In genomic region chr7:150417863-150418262, GRCh38 we compare ENCODE assay signal across 25 cellular contexts. TPM values are rescaled to one million over a fixed set of nuclear protein-coding genes. Genes with fewer than 3 reads are reported as not detected.
A peak's percentile ranks its signal among the peaks of the same experiment; 100 is the strongest.
DNase-seq lines count a peak whose midpoint lies in the region; ATAC-seq, FAIRE-seq and TF ChIP-seq lines count a peak whose summit lies in the region.
"Had no signal": no experiment of that assay in that cellular context is flagged by ENCODE, and none has a peak within 500 bp of the region (broad histone marks: within the 10 kb centered on the region; RNA-seq: fewer than 3 reads in every experiment).

No MANE protein-coding gene starts in this region.

- peaks cover 5% of the 10 kb centered on the region for H3K4me1 Mint-ChIP-seq in progenitor cell of endocrine pancreas (ENCODE audit: low read depth)
- peaks cover 5 to 8% (median 7%) of the 10 kb centered on the region in 4 donors for H3K4me1 Mint-ChIP-seq in CD4-positive, alpha-beta memory T cell

- TF ChIP-seq CTCF in KMS-11 (conservative IDR thresholded peaks at IDR 0.05; ENCODE audit: low read depth, low read length) (0 out of 2 replicates have a peak, but pooled peaks have one; percentile 11), K562 (IDR thresholded peaks at IDR 0.05 in 2 of 3, conservative IDR thresholded peaks at IDR 0.05 in 1 of 3; ENCODE audit: insufficient read depth in 2 of 3, low read depth in 1 of 3, low read length in 3 of 3) (peak; percentile 54 to 66 (median 65)), progenitor cell of endocrine pancreas (IDR thresholded peaks at IDR 0.05; ENCODE audit: unreplicated experiment) (peak; percentile 23), tibial nerve (IDR thresholded peaks at IDR 0.05) (no peak)

- H3K9me1 ChIP-seq in K562 (ENCODE audit: control insufficient read depth, insufficient read depth, low read length): no peaks in the 10 kb centered on the region

- no peak overlapping the region for H3K27ac Mint-ChIP-seq in progenitor cell of endocrine pancreas
- peak overlapping the region in 1 of 7 donors; percentile 75 for H3K27ac Mint-ChIP-seq in CD4-positive, alpha-beta memory T cell
- H3K27ac Mint-ChIP-seq: activated CD4-positive, alpha-beta memory T cell treated with anti-CD3 and anti-CD28 coated beads for 36 hours; activated T-helper 2 cell treated with anti-CD3 and anti-CD28 coated beads, Interferon-gamma antibody, Interleukin-2, Interleukin-4, amounts not matched to agents 10 μg/mL and 5 μg/mL and 100 μg/mL, durations not matched to agents 14 hours and 24 hours and 36 hours; CD4-positive, CD25-positive, alpha-beta regulatory T cell; type B pancreatic cell had no signal

- peak; percentile 9 for DNase-seq in activated CD4-positive, CD25-positive, alpha-beta regulatory T cell treated with anti-CD3 and anti-CD28 coated beads, Interleukin-2, amount 50 U/mL, for 72 hours
- DNase-seq in activated CD4-positive, CD25-positive, alpha-beta regulatory T cell (lab: John Stamatoyannopoulos, UW): no peak
- peak; percentile 38 to 56 (median 48) for DNase-seq in K562 (ENCODE audit: extremely low read depth in 1 of 4, low spot score in 3 of 4)
- DNase-seq in progenitor cell of endocrine pancreas (ENCODE audit: low spot score, unreplicated experiment): no peak
- DNase-seq in CD4-positive, alpha-beta memory T cell: no peak
- no peak for DNase-seq in tibial nerve (ENCODE audit: low spot score in 2 of 2)
- DNase-seq in erythroblast (lab: John Stamatoyannopoulos, UW): no peak
- DNase-seq: activated CD4-positive, alpha-beta memory T cell treated with anti-CD3 and anti-CD28 coated beads for 36 hours; amniotic stem cell; CD4-positive, CD25-positive, alpha-beta regulatory T cell; cerebellar nuclear complex; DMS79 treated with DMSO at 0.1 percent for 48 hours; GOT3; naive B cell; NCI-H1694 treated with DMSO at 0.1 percent for 48 hours; NCI-H345; pancreas; small intestine had no signal

- POLR2A ChIA-PET in K562 (lab: Yijun Ruan, JAX): interaction anchor here (0.7 to 1.5 kb wide), 6 partner anchors 9 to 105 kb away, joined by 3 to 5 read pairs (median 5); no protein-coding TSS in a partner anchor
- POLR2A ChIA-PET in CD4-positive, alpha-beta memory T cell (lab: Charles Lee; ENCODE audit: partially characterized antibody): interaction anchor here (2.0 kb wide), 1 partner anchor 11 kb away, joined by 4 read pairs; no protein-coding TSS in a partner anchor

- H3K36me3 ChIP-seq in KMS-11 (ENCODE audit: insufficient read depth) (no peaks in the 10 kb centered on the region), K562 (ENCODE audit: control insufficient read depth, insufficient read depth, low read length) (no peaks in the 10 kb centered on the region), tibial nerve (peaks cover 0 to 1% (median 0%) of the 10 kb centered on the region in 3 donors)
- no peaks in the 10 kb centered on the region for H3K36me3 ChIP-seq in CD4-positive, alpha-beta memory T cell (ENCODE audit: insufficient read depth, low read length)
- H3K36me3 ChIP-seq: pancreas had no signal

- peak; percentile 79 for FAIRE-seq in K562 (lab: Jason Lieb, UNC)
- FAIRE-seq: pancreas, small intestine had no signal

- H3K27me3 Mint-ChIP-seq in progenitor cell of endocrine pancreas: peaks cover 23% of the 10 kb centered on the region
- no peaks in the 10 kb centered on the region for H3K27me3 Mint-ChIP-seq in CD4-positive, alpha-beta memory T cell
- H3K27me3 Mint-ChIP-seq: activated CD4-positive, alpha-beta memory T cell treated with anti-CD3 and anti-CD28 coated beads for 36 hours had no signal

- H3K27me3 ChIP-seq in KMS-11 (ENCODE audit: insufficient read depth, low read depth) (no peaks in the 10 kb centered on the region), K562 (ENCODE audit: control insufficient read depth in 2 of 2, insufficient read depth in 2 of 2, low read length in 2 of 2) (no peaks in the 10 kb centered on the region), tibial nerve (no peaks in the 10 kb centered on the region)
- H3K27me3 ChIP-seq in CD4-positive, alpha-beta memory T cell (ENCODE audit: insufficient read depth, low read length): no peaks in the 10 kb centered on the region
- H3K27me3 ChIP-seq: pancreas had no signal

- H4K20me1 ChIP-seq in KMS-11 (ENCODE audit: insufficient read depth): no peaks in the 10 kb centered on the region
- no peaks in the 10 kb centered on the region for H4K20me1 ChIP-seq in K562 (replicated peaks; ENCODE audit: control insufficient read depth, insufficient read depth, low read length)

- H3K4me3 ChIP-seq in KMS-11 (IDR thresholded peaks at IDR 0.05; ENCODE audit: insufficient read depth, low read depth, low read length): no peak overlapping the region
- H3K4me3 ChIP-seq in K562: no peak overlapping the region
- no peak overlapping the region for H3K4me3 ChIP-seq in CD4-positive, alpha-beta memory T cell (ENCODE audit: low read length in 2 of 2)
- no peak overlapping the region for H3K4me3 ChIP-seq in tibial nerve
- H3K4me3 ChIP-seq: lung, pancreas, SK-N-MC had no signal

- TF ChIP-seq RAD21 in K562 (CRISPR knock-in tag; conservative IDR thresholded peaks at IDR 0.05 in 1 of 2, IDR thresholded peaks at IDR 0.05 in 1 of 2): peak; percentile 44 to 61

- no peak overlapping the region for H3K9ac ChIP-seq in KMS-11
- no peak overlapping the region for H3K9ac ChIP-seq in K562 (ENCODE audit: insufficient read depth in 1 of 2, low read depth in 2 of 2, low read length in 2 of 2)

- H3K4me1 ChIP-seq in KMS-11 (ENCODE audit: low read depth, poor library complexity, severe bottlenecking): peaks cover 80% of the 10 kb centered on the region
- peaks cover 7% of the 10 kb centered on the region in 2 experiments; a peak in 3 of 5 replicates for H3K4me1 ChIP-seq in K562 (replicated peaks in 1 of 2; ENCODE audit: control insufficient read depth in 2 of 2, insufficient read depth in 2 of 2, low read length in 2 of 2)
- peaks cover 10% of the 10 kb centered on the region for H3K4me1 ChIP-seq in CD4-positive, alpha-beta memory T cell (ENCODE audit: insufficient read depth, low read length)
- peaks cover 0 to 8% (median 0%) of the 10 kb centered on the region in 4 donors for H3K4me1 ChIP-seq in tibial nerve
- H3K4me1 ChIP-seq: pancreas had no signal

- no peaks in the 10 kb centered on the region for H3K36me3 Mint-ChIP-seq in progenitor cell of endocrine pancreas (ENCODE audit: insufficient read depth)
- no peaks in the 10 kb centered on the region for H3K36me3 Mint-ChIP-seq in CD4-positive, alpha-beta memory T cell
- H3K36me3 Mint-ChIP-seq: activated CD4-positive, alpha-beta memory T cell treated with anti-CD3 and anti-CD28 coated beads for 36 hours; CD4-positive, CD25-positive, alpha-beta regulatory T cell; naive B cell; type B pancreatic cell had no signal

- no TSS peak for BruUV-seq in K562 (replicated peaks; lab: Mats Ljungman, UMichigan)

- intact Hi-C loops in K562 (cut with micrococcal nuclease): no loop called here
- intact Hi-C loops in CD4-positive, alpha-beta memory T cell (cut with micrococcal nuclease): no loop called here

- 0 out of 2 replicates have a peak overlapping the region, but pooled peaks have one; percentile 96 for H3K27ac ChIP-seq in KMS-11
- H3K27ac ChIP-seq in K562 (ENCODE audit: extremely low read depth, low read depth, low read length): no peak overlapping the region
- H3K27ac ChIP-seq in CD4-positive, alpha-beta memory T cell (ENCODE audit: low read depth, low read length): no peak overlapping the region
- H3K27ac ChIP-seq in tibial nerve: no peak overlapping the region
- H3K27ac ChIP-seq: pancreas, SK-N-MC had no signal

- peak; percentile 46 for ATAC-seq in K562
- ATAC-seq: pancreas had no signal

- H3K4me3 Mint-ChIP-seq in progenitor cell of endocrine pancreas (ENCODE audit: low read depth): no peak overlapping the region
- H3K4me3 Mint-ChIP-seq in CD4-positive, alpha-beta memory T cell: no peak overlapping the region
- H3K4me3 Mint-ChIP-seq: activated CD4-positive, alpha-beta memory T cell treated with anti-CD3 and anti-CD28 coated beads for 36 hours; CD4-positive, CD25-positive, alpha-beta regulatory T cell; type B pancreatic cell had no signal

- H3K9me3 ChIP-seq in K562 (replicated peaks; ENCODE audit: control insufficient read depth, insufficient read depth, low read depth, low read length) (no peaks in the 10 kb centered on the region), tibial nerve (no peaks in the 10 kb centered on the region)
- H3K9me3 ChIP-seq in CD4-positive, alpha-beta memory T cell (ENCODE audit: control insufficient read depth in 1 of 2, low read length in 2 of 2): no peaks in the 10 kb centered on the region
- H3K9me3 ChIP-seq: pancreas had no signal

- no peak for TF ChIP-seq POLR2A in K562 (conservative IDR thresholded peaks at IDR 0.05)
- TF ChIP-seq POLR2A in tibial nerve (IDR thresholded peaks at IDR 0.05): no peak
- no peak for TF ChIP-seq POLR2A in erythroblast (IDR thresholded peaks at IDR 0.05; ENCODE audit: low read length)

- CTCF ChIA-PET in K562 (lab: Yijun Ruan, JAX; ENCODE audit: low intra/inter-chr PET ratio): interaction anchor here (1.2 kb wide), 1 partner anchor 60 kb away, joined by 4 read pairs; no protein-coding TSS in a partner anchor
- CTCF ChIA-PET in CD4-positive, alpha-beta memory T cell (lab: Charles Lee; ENCODE audit: partially characterized antibody): interaction anchor here (1.0 to 2.0 kb wide), 6 partner anchors 8 to 63 kb away, joined by 3 to 11 read pairs (median 4); a partner anchor contains a TSS

- 65% methylated on average over 6 of the region's 6 CpGs for WGBS in K562 (ENCODE audit: insufficient coverage, low coverage, missing lambda C conversion rate)
- 91 to 95% methylated on average over 6 of the region's 6 CpGs for WGBS in tibial nerve, 2 donors

- in situ Hi-C loops in K562 (cut with MboI): no loop called here

- H2AFZ ChIP-seq in KMS-11 (ENCODE audit: low read depth) (no peak overlapping the region), K562 (ENCODE audit: low read depth, low read length) (0 out of 2 replicates have a peak overlapping the region, but pooled peaks have one; percentile 3)

- TF ChIP-seq EP300 in K562 (IDR thresholded peaks at IDR 0.05; ENCODE audit: low read length): no peak
- no peak for TF ChIP-seq EP300 in tibial nerve (IDR thresholded peaks at IDR 0.05)

- H3K9me3 Mint-ChIP-seq in progenitor cell of endocrine pancreas (ENCODE audit: low read depth): no peaks in the 10 kb centered on the region
- H3K9me3 Mint-ChIP-seq in CD4-positive, alpha-beta memory T cell: no peaks in the 10 kb centered on the region
- H3K9me3 Mint-ChIP-seq: activated CD4-positive, alpha-beta memory T cell treated with anti-CD3 and anti-CD28 coated beads for 36 hours; activated T-helper 2 cell treated with anti-CD3 and anti-CD28 coated beads, Interferon-gamma antibody, Interleukin-2, Interleukin-4, amounts not matched to agents 10 μg/mL and 5 μg/mL and 100 μg/mL, durations not matched to agents 14 hours and 24 hours and 36 hours; naive B cell; type B pancreatic cell had no signal

- no peaks in the 10 kb centered on the region for H3K79me2 ChIP-seq in KMS-11 (ENCODE audit: insufficient read depth, low read depth)
- H3K79me2 ChIP-seq in K562 (ENCODE audit: control insufficient read depth, insufficient read depth, low read length): no peaks in the 10 kb centered on the region

- H3K4me2 ChIP-seq in KMS-11 (no peak overlapping the region), K562 (ENCODE audit: insufficient read depth, low read length) (no peak overlapping the region)

RNA-seq across cellular contexts. Expression of gene GIMAP8, which starts 32.6 kb away (rescaled TPM):
- total RNA-seq in K562 (2011; cell fraction: chromatin; rRNA removed; ENCODE audit: low replicate concordance): not detected in 2 replicates
- total RNA-seq in K562 (2011; cell fraction: nucleolus; rRNA removed): not detected in 2 replicates
- total RNA-seq in K562 (2011; cell fraction: nucleoplasm; rRNA removed): not detected in 2 replicates
- total RNA-seq in K562 (2014; rRNA removed) (not detected in 2 replicates), K562 (2014; rRNA removed; fragmentation: Illumina TruSeq; extraction: Trizol) (not detected in 2 replicates), K562 (2015; rRNA removed; fragmentation: Illumina TruSeq; extraction: Trizol) (not detected in 2 replicates), K562 (2021) (0.16 TPM in 1 of 2 replicates, not detected in the other), progenitor cell of endocrine pancreas (not detected in 2 replicates), tibial nerve (10 to 100 TPM in 2 of 4 donors, 1 to 10 TPM in 2; 6.3 to 15.9 (median 10.4) TPM)
- polyA plus RNA-seq in K562 (2011; rRNA removed) (not detected in 2 replicates), K562 (2014; fragmentation: Illumina TruSeq; extraction: Trizol) (not detected in 2 replicates), K562 (2014; fragmentation: Nextera tagmentation; extraction: Ambion mirVana) (not detected), K562 (2014; rRNA removed) (not detected in 2 replicates)
- polyA plus RNA-seq in K562 (2011; cell fraction: cytosol; rRNA removed): not detected in 2 replicates
- polyA plus RNA-seq in K562 (2011; cell fraction: nucleus; rRNA removed): not detected in 2 replicates
- 0.01 TPM in 2 replicates for polyA plus RNA-seq in K562 (2012)
- polyA minus RNA-seq in K562 (2011; rRNA and poly(A)+ RNA removed): not detected in 2 replicates
- not detected in 2 replicates for polyA minus RNA-seq in K562 (2011; cell fraction: cytosol; rRNA and poly(A)+ RNA removed)
- not detected in 2 replicates for polyA minus RNA-seq in K562 (2011; cell fraction: nucleus; rRNA and poly(A)+ RNA removed)
- 10 to 100 TPM; 59.0 to 62.5 TPM for total RNA-seq in CD4-positive, alpha-beta memory T cell
- 10 to 100 TPM in 1 of 2 donors, 1 to 10 TPM in 1; 9.8 to 39.9 TPM for polyA plus RNA-seq in CD4-positive, alpha-beta memory T cell
- total RNA-seq: A172, LHCN-M2 had no signal

RNA-seq across cellular contexts. Expression of gene ZNF775, which starts 38.7 kb away (rescaled TPM):
- total RNA-seq in K562 (2011; cell fraction: chromatin; rRNA removed; ENCODE audit: low replicate concordance): 3.1 and 10.5 TPM in 2 replicates
- 12.0 and 14.7 TPM in 2 replicates for total RNA-seq in K562 (2011; cell fraction: nucleolus; rRNA removed)
- 5.9 TPM in 2 replicates for total RNA-seq in K562 (2011; cell fraction: nucleoplasm; rRNA removed)
- total RNA-seq in K562 (2014; rRNA removed) (18.6 and 21.8 TPM in 2 replicates), K562 (2014; rRNA removed; fragmentation: Illumina TruSeq; extraction: Trizol) (1.1 and 1.8 TPM in 2 replicates), K562 (2015; rRNA removed; fragmentation: Illumina TruSeq; extraction: Trizol) (5.5 and 5.7 TPM in 2 replicates), K562 (2021) (18.7 and 19.2 TPM in 2 replicates), progenitor cell of endocrine pancreas (10.8 and 13.4 TPM in 2 replicates), tibial nerve (10 to 100 TPM in 2 of 4 donors, 1 to 10 TPM in 2; 5.9 to 14.3 (median 11.6) TPM)
- polyA plus RNA-seq in K562 (2011; rRNA removed) (4.9 and 8.3 TPM in 2 replicates), K562 (2014; fragmentation: Illumina TruSeq; extraction: Trizol) (1.5 and 3.5 TPM in 2 replicates), K562 (2014; fragmentation: Nextera tagmentation; extraction: Ambion mirVana) (under 1 TPM; 0.04 to 0.20 TPM), K562 (2014; rRNA removed) (13.1 and 13.2 TPM in 2 replicates)
- polyA plus RNA-seq in K562 (2011; cell fraction: cytosol; rRNA removed): 7.9 and 29.5 TPM in 2 replicates
- polyA plus RNA-seq in K562 (2011; cell fraction: nucleus; rRNA removed): 9.1 and 15.1 TPM in 2 replicates
- polyA plus RNA-seq in K562 (2012): 11.8 and 13.9 TPM in 2 replicates
- 1.3 and 1.6 TPM in 2 replicates for polyA minus RNA-seq in K562 (2011; rRNA and poly(A)+ RNA removed)
- 7.2 and 17.1 TPM in 2 replicates for polyA minus RNA-seq in K562 (2011; cell fraction: cytosol; rRNA and poly(A)+ RNA removed)
- polyA minus RNA-seq in K562 (2011; cell fraction: nucleus; rRNA and poly(A)+ RNA removed): 4.3 and 5.3 TPM in 2 replicates
- total RNA-seq in CD4-positive, alpha-beta memory T cell: 1 to 10 TPM; 4.3 to 5.5 TPM
- polyA plus RNA-seq in CD4-positive, alpha-beta memory T cell: 1 to 10 TPM in 1 of 2 donors, under 1 TPM in 1; 0.67 to 7.6 TPM

RNA-seq across cellular contexts. Expression of gene REPIN1, which starts 49.2 kb away (rescaled TPM):
- 109 and 296 TPM in 2 replicates for total RNA-seq in K562 (2011; cell fraction: chromatin; rRNA removed; ENCODE audit: low replicate concordance)
- 251 and 260 TPM in 2 replicates for total RNA-seq in K562 (2011; cell fraction: nucleolus; rRNA removed)
- total RNA-seq in K562 (2011; cell fraction: nucleoplasm; rRNA removed): 183 and 184 TPM in 2 replicates
- total RNA-seq in K562 (2014; rRNA removed) (212 and 268 TPM in 2 replicates), K562 (2014; rRNA removed; fragmentation: Illumina TruSeq; extraction: Trizol) (46.9 and 56.8 TPM in 2 replicates), K562 (2015; rRNA removed; fragmentation: Illumina TruSeq; extraction: Trizol) (94.0 and 99.6 TPM in 2 replicates), K562 (2021) (277 and 283 TPM in 2 replicates), progenitor cell of endocrine pancreas (148 and 153 TPM in 2 replicates), tibial nerve (10 to 100 TPM; 65.8 to 70.2 (median 68.3) TPM)
- polyA plus RNA-seq in K562 (2011; rRNA removed) (130 and 189 TPM in 2 replicates), K562 (2014; fragmentation: Illumina TruSeq; extraction: Trizol) (94.3 and 120 TPM in 2 replicates), K562 (2014; fragmentation: Nextera tagmentation; extraction: Ambion mirVana) (10 to 100 TPM in 1 of 2 experiments, 1 to 10 TPM in 1; 8.1 to 11.0 TPM), K562 (2014; rRNA removed) (209 and 237 TPM in 2 replicates)
- 210 and 322 TPM in 2 replicates for polyA plus RNA-seq in K562 (2011; cell fraction: cytosol; rRNA removed)
- polyA plus RNA-seq in K562 (2011; cell fraction: nucleus; rRNA removed): 461 and 543 TPM in 2 replicates
- 186 and 202 TPM in 2 replicates for polyA plus RNA-seq in K562 (2012)
- polyA minus RNA-seq in K562 (2011; rRNA and poly(A)+ RNA removed): 65.6 and 71.9 TPM in 2 replicates
- 96.6 and 122 TPM in 2 replicates for polyA minus RNA-seq in K562 (2011; cell fraction: cytosol; rRNA and poly(A)+ RNA removed)
- polyA minus RNA-seq in K562 (2011; cell fraction: nucleus; rRNA and poly(A)+ RNA removed): 81.0 and 130 TPM in 2 replicates
- 10 to 100 TPM; 72.0 to 78.5 TPM for total RNA-seq in CD4-positive, alpha-beta memory T cell
- 10 to 100 TPM; 29.4 to 62.1 TPM for polyA plus RNA-seq in CD4-positive, alpha-beta memory T cell

Comparison
In these comparisons a context has a peak if more than half of its experiments do, and no peak if none do; other contexts are left out.
1. DNase-seq: peak in activated CD4-positive, CD25-positive, alpha-beta regulatory T cell treated with anti-CD3 and anti-CD28 coated beads, Interleukin-2, amount 50 U/mL, for 72 hours (single experiment) and K562 (4 of 4); none in activated CD4-positive, CD25-positive, alpha-beta regulatory T cell (0 of 4), progenitor cell of endocrine pancreas (single experiment), CD4-positive, alpha-beta memory T cell (0 of 5), tibial nerve (0 of 2) and erythroblast (0 of 2).
2. CTCF ChIP-seq: peak in KMS-11 (single experiment), K562 (3 of 3) and progenitor cell of endocrine pancreas (single experiment); none in tibial nerve (0 of 5).